Comparison of ENCODE assay signal across 12 cellular contexts in genomic region chr10:46524471-46525176, GRCh38. TPM values are rescaled to one million over a fixed set of nuclear protein-coding genes. Genes with fewer than 3 reads are reported as not detected.
A peak's percentile ranks its signal among the peaks of the same experiment; 100 is the strongest.
DNase-seq lines count a peak whose midpoint lies in the region; ATAC-seq, FAIRE-seq and TF ChIP-seq lines count a peak whose summit lies in the region.
"Had no signal": no experiment of that assay in that cellular context is flagged by ENCODE, and none has a peak within 500 bp of the region (broad histone marks: within the 10 kb centered on the region; RNA-seq: fewer than 3 reads in every experiment).

No MANE protein-coding gene starts in this region.

- H3K9ac ChIP-seq in GM12878 (ENCODE audit: control insufficient read depth, insufficient read depth, low read length): no peak overlapping the region

- H3K79me2 ChIP-seq in GM12878 (ENCODE audit: control insufficient read depth, insufficient read depth, low read length): no peaks in the 10 kb centered on the region

- TF ChIP-seq CTCF in GM12878 (IDR thresholded peaks at IDR 0.05 in 2 of 3, conservative IDR thresholded peaks at IDR 0.05 in 1 of 3; ENCODE audit: control insufficient read depth in 2 of 3, extremely low read depth in 1 of 3, insufficient read depth in 1 of 3, low read depth in 3 of 3, low read length in 3 of 3) (no peak), GM10266 (IDR thresholded peaks at IDR 0.05; ENCODE audit: control insufficient read depth, insufficient read depth, low read depth, missing control alignments) (no peak)

- TF ChIP-seq POLR2A in GM12878 (IDR thresholded peaks at IDR 0.05; ENCODE audit: low read depth, low read length) (no peak), GM18505 (IDR thresholded peaks at IDR 0.05; ENCODE audit: borderline replicate concordance, extremely low read depth, insufficient read depth, insufficient read length) (no peak)

- H3K27ac ChIP-seq in GM12878 (ENCODE audit: control insufficient read depth, insufficient read depth): no peak overlapping the region
- peak overlapping the region in 1 of 2 donors; percentile 19 for H3K27ac ChIP-seq in aorta (ENCODE audit: low read depth in 1 of 2, low read length in 2 of 2)
- H3K27ac ChIP-seq in small intestine (ENCODE audit: low read depth in 1 of 2, low read length in 1 of 2): no peak overlapping the region

- H3K4me1 ChIP-seq in GM12878 (ENCODE audit: control insufficient read depth, insufficient read depth, low read length) (no peaks in the 10 kb centered on the region), aorta (ENCODE audit: control insufficient read depth in 1 of 2, insufficient read depth in 2 of 2, low read length in 2 of 2) (peaks cover 2 to 6% of the 10 kb centered on the region in 2 donors), small intestine (ENCODE audit: control insufficient read depth in 2 of 2, insufficient read depth in 1 of 2, low read depth in 1 of 2, low read length in 1 of 2) (peaks cover 3% of the 10 kb centered on the region in 2 donors)

- no peaks in the 10 kb centered on the region for H3K27me3 ChIP-seq in GM12878 (replicated peaks in 1 of 2; ENCODE audit: control insufficient read depth in 2 of 2, insufficient read depth in 2 of 2, low read length in 1 of 2)
- no peaks in the 10 kb centered on the region for H3K27me3 ChIP-seq in aorta (ENCODE audit: control insufficient read depth in 1 of 2, insufficient read depth in 2 of 2, low read length in 1 of 2)
- H3K27me3 ChIP-seq in small intestine (ENCODE audit: control insufficient read depth in 2 of 2, insufficient read depth in 2 of 2, low read length in 2 of 2): no peaks in the 10 kb centered on the region

- RAD21 ChIA-PET in GM12878 (lab: Charles Lee; ENCODE audit: unreplicated experiment): no interaction called here

- H3K9me3 ChIP-seq in GM12878 (replicated peaks; ENCODE audit: control insufficient read depth, insufficient read depth, low read length) (no peaks in the 10 kb centered on the region), aorta (ENCODE audit: control insufficient read depth, low read length) (no peaks in the 10 kb centered on the region), small intestine (ENCODE audit: control insufficient read depth, low read depth) (no peaks in the 10 kb centered on the region)

- no peak for TF ChIP-seq EP300 in GM12878 (IDR thresholded peaks at IDR 0.05; ENCODE audit: borderline replicate concordance in 1 of 2, control insufficient read depth in 1 of 2, low read depth in 2 of 2, low read length in 2 of 2)

- WGBS in GM12878 (ENCODE audit: insufficient coverage, insufficient replicate concordance, low lambda C conversion rate, missing lambda C conversion rate): 68% methylated on average over 14 of the region's 14 CpGs
- 79 to 82% methylated on average over 14 of the region's 14 CpGs for WGBS in aorta, 2 donors
- 84 to 85% (median 85%) methylated on average over 14 of the region's 14 CpGs for WGBS in small intestine, 3 donors

- TF ChIP-seq RAD21 in GM12878 (IDR thresholded peaks at IDR 0.05; ENCODE audit: insufficient read depth, low read depth, low read length): no peak

- H4K20me1 ChIP-seq in GM12878 (ENCODE audit: control insufficient read depth, insufficient read depth): no peaks in the 10 kb centered on the region

- ATAC-seq in GM12878 (peak; percentile 22; the same call in 1 of the 3 replicates), left colon (no peak), aorta (ENCODE audit: low FRiP score) (peak; percentile 4), GM18505 (IDR thresholded peaks at IDR 0.05; ENCODE audit: unreplicated experiment) (no peak)
- ATAC-seq: activated CD4-positive, CD25-positive, alpha-beta regulatory T cell treated with anti-CD3 and anti-CD28 coated beads, Interleukin-2, amount 50 U/mL, for 24 hours; CD8-positive, alpha-beta T cell had no signal

- peak; percentile 1 for DNase-seq in stimulated activated CD4-positive, alpha-beta T cell treated with anti-CD3 and anti-CD28 coated beads, Interleukin-1b, Interleukin-23, amount 100 ng/mL, for 48 hours
- DNase-seq in stimulated activated CD4-positive, alpha-beta T cell treated with anti-CD3 and anti-CD28 coated beads, Interleukin-2, amount 100 ng/mL, for 24 hours: no peak
- no peak for DNase-seq in GM12878 (ENCODE audit: low read depth, low spot score)
- DNase-seq in left colon: peak; percentile 24 to 29
- peak; percentile 60 to 76 for DNase-seq in aorta
- DNase-seq in small intestine: no peak
- DNase-seq in GM10266 (ENCODE audit: extremely low spot score): no peak
- DNase-seq: CD8-positive, alpha-beta T cell; NCI-H2171 treated with DMSO at 0.1 percent for 48 hours had no signal

- CTCF ChIA-PET in GM12878 (lab: Yijun Ruan, JAX): no interaction called here

- in situ Hi-C loops in GM12878 (cut with MboI): no loop called here

- FAIRE-seq in GM12878 (lab: Jason Lieb, UNC) (no peak), small intestine (lab: Jason Lieb, UNC) (no peak)

- no peak overlapping the region for H3K4me3 ChIP-seq in GM12878
- no peak overlapping the region for H3K4me3 ChIP-seq in aorta (ENCODE audit: low read length in 2 of 2)
- no peak overlapping the region for H3K4me3 ChIP-seq in small intestine (ENCODE audit: low read depth in 1 of 2, low read length in 2 of 2)

- H2AFZ ChIP-seq in GM12878 (ENCODE audit: control insufficient read depth, low read depth, low read length): no peak overlapping the region

- H3K36me3 ChIP-seq in GM12878 (ENCODE audit: control insufficient read depth in 2 of 2, insufficient read depth in 2 of 2, low read length in 1 of 2): no peaks in the 10 kb centered on the region
- no peaks in the 10 kb centered on the region for H3K36me3 ChIP-seq in aorta (ENCODE audit: control insufficient read depth in 1 of 2, insufficient read depth in 2 of 2, low read length in 1 of 2)
- H3K36me3 ChIP-seq in small intestine (ENCODE audit: control insufficient read depth in 2 of 2, insufficient read depth in 2 of 2, low read length in 2 of 2): no peaks in the 10 kb centered on the region

- no peak overlapping the region for H3K4me2 ChIP-seq in GM12878 (ENCODE audit: control insufficient read depth, insufficient read depth)

- POLR2A ChIA-PET in GM12878 (lab: Charles Lee): no interaction called here

- intact Hi-C loops in GM12878 (cut with micrococcal nuclease; ENCODE audit: unreplicated experiment): loop anchor here (10.0 kb wide), 1 partner anchor 300 kb away; no protein-coding TSS in a partner anchor
- intact Hi-C loops in left colon (cut with DNase I, micrococcal nuclease): no loop called here
- intact Hi-C loops in aorta (cut with DNase I): no loop called here

- no TSS peak for BruUV-seq in GM12878 (replicated peaks; lab: Mats Ljungman, UMichigan)

- SMC1A ChIA-PET in GM12878 (lab: Charles Lee; ENCODE audit: uncharacterized antibody, unreplicated experiment): interaction anchor here (0.9 kb wide), 1 partner anchor 13 kb away, joined by 5 read pairs; no protein-coding TSS in a partner anchor

RNA-seq across cellular contexts. Expression of gene GPRIN2, which starts 31.8 kb away (rescaled TPM):
- total RNA-seq in GM12878 (2013; cell fraction: nucleolus; rRNA removed): not detected in 2 replicates
- total RNA-seq in GM12878 (2014; rRNA removed) (not detected in 2 replicates), GM12878 (2014; rRNA removed; fragmentation: Illumina TruSeq; extraction: Trizol) (not detected in 2 replicates), GM12878 (2021) (0.13 TPM in 1 of 2 replicates, not detected in the other), left colon (10 to 100 TPM; 35.9 to 56.7 TPM), aorta (1 to 10 TPM in 1 of 2 donors, under 1 TPM in 1; 0.36 to 1.2 TPM)
- not detected for polyA plus RNA-seq in GM12878 (2011; ENCODE audit: low read depth)
- polyA plus RNA-seq in GM12878 (2011; rRNA removed) (not detected in 2 replicates), GM12878 (2014; fragmentation: Illumina TruSeq; extraction: Trizol) (not detected in 2 replicates), GM12878 (2014; fragmentation: Nextera tagmentation; extraction: Ambion mirVana) (not detected), GM12878 (2014; rRNA removed) (not detected in 2 replicates), GM12878 (2016; fragmentation: Nextera tagmentation; extraction: Ambion mirVana) (not detected), aorta (1 to 10 TPM in 1 of 2 donors, under 1 TPM in 1; 0.54 to 4.0 TPM), small intestine (10 to 100 TPM; 15.0 to 33.5 (median 25.1) TPM)
- polyA plus RNA-seq in GM12878 (2011; cell fraction: cytosol; rRNA removed): not detected in 2 replicates
- not detected in 2 replicates for polyA plus RNA-seq in GM12878 (2011; cell fraction: nucleus; rRNA removed)
- polyA plus RNA-seq in GM12878 (2012): not detected in 2 replicates
- not detected in 2 replicates for polyA minus RNA-seq in GM12878 (2011; rRNA and poly(A)+ RNA removed)
- not detected in 2 replicates for polyA minus RNA-seq in GM12878 (2011; cell fraction: cytosol; rRNA and poly(A)+ RNA removed)
- polyA minus RNA-seq in GM12878 (2011; cell fraction: nucleus; rRNA and poly(A)+ RNA removed): not detected in 2 replicates
- total RNA-seq: CD8-positive, alpha-beta T cell; mononuclear cell had no signal

RNA-seq across cellular contexts. Expression of gene SYT15, which starts 54.3 kb away (rescaled TPM):
- total RNA-seq in GM12878 (2013; cell fraction: nucleolus; rRNA removed): 1.2 and 1.4 TPM in 2 replicates
- total RNA-seq in GM12878 (2014; rRNA removed) (0.05 and 0.17 TPM in 2 replicates), GM12878 (2014; rRNA removed; fragmentation: Illumina TruSeq; extraction: Trizol) (0.13 and 0.18 TPM in 2 replicates), GM12878 (2021) (0.51 and 0.56 TPM in 2 replicates), left colon (1 to 10 TPM; 1.4 to 2.2 TPM), aorta (10 to 100 TPM in 1 of 2 donors, 1 to 10 TPM in 1; 8.8 to 24.8 TPM)
- polyA plus RNA-seq in GM12878 (2011; ENCODE audit: low read depth): 0.05 TPM
- polyA plus RNA-seq in GM12878 (2011; rRNA removed) (0.67 and 0.98 TPM in 2 replicates), GM12878 (2014; fragmentation: Illumina TruSeq; extraction: Trizol) (0.06 and 0.14 TPM in 2 replicates), GM12878 (2014; fragmentation: Nextera tagmentation; extraction: Ambion mirVana) (under 1 TPM; 0.03 to 0.04 TPM), GM12878 (2014; rRNA removed) (0.09 and 0.20 TPM in 2 replicates), GM12878 (2016; fragmentation: Nextera tagmentation; extraction: Ambion mirVana) (under 1 TPM; 0.17 to 0.29 TPM), aorta (under 1 TPM; 0.13 to 0.79 TPM), small intestine (1 to 10 TPM in 1 of 3 donors, under 1 TPM in 1, not detected in 1; 0.27 to 2.9 TPM)
- polyA plus RNA-seq in GM12878 (2011; cell fraction: cytosol; rRNA removed): 0.32 and 0.36 TPM in 2 replicates
- 0.63 and 0.73 TPM in 2 replicates for polyA plus RNA-seq in GM12878 (2011; cell fraction: nucleus; rRNA removed)
- polyA plus RNA-seq in GM12878 (2012): 0.09 and 0.15 TPM in 2 replicates
- 0.59 and 1.0 TPM in 2 replicates for polyA minus RNA-seq in GM12878 (2011; rRNA and poly(A)+ RNA removed)
- not detected in 2 replicates for polyA minus RNA-seq in GM12878 (2011; cell fraction: cytosol; rRNA and poly(A)+ RNA removed)
- polyA minus RNA-seq in GM12878 (2011; cell fraction: nucleus; rRNA and poly(A)+ RNA removed): 0.48 and 2.5 TPM in 2 replicates

RNA-seq across cellular contexts. Expression of gene NPY4R, which starts 58.9 kb away (rescaled TPM):
- total RNA-seq in GM12878 (2013; cell fraction: nucleolus; rRNA removed): not detected in 2 replicates
- total RNA-seq in GM12878 (2014; rRNA removed) (not detected in 2 replicates), GM12878 (2014; rRNA removed; fragmentation: Illumina TruSeq; extraction: Trizol) (not detected in 2 replicates), GM12878 (2021) (not detected in 2 replicates), left colon (1 to 10 TPM; 3.1 to 9.5 TPM), aorta (not detected)
- not detected for polyA plus RNA-seq in GM12878 (2011; ENCODE audit: low read depth)
- polyA plus RNA-seq in GM12878 (2011; rRNA removed) (not detected in 2 replicates), GM12878 (2014; fragmentation: Illumina TruSeq; extraction: Trizol) (not detected in 2 replicates), GM12878 (2014; fragmentation: Nextera tagmentation; extraction: Ambion mirVana) (not detected), GM12878 (2014; rRNA removed) (not detected in 2 replicates), GM12878 (2016; fragmentation: Nextera tagmentation; extraction: Ambion mirVana) (not detected), aorta (not detected), small intestine (under 1 TPM in 1 of 3 donors, not detected in 2; 0.73 TPM)
- polyA plus RNA-seq in GM12878 (2011; cell fraction: cytosol; rRNA removed): not detected in 2 replicates
- not detected in 2 replicates for polyA plus RNA-seq in GM12878 (2011; cell fraction: nucleus; rRNA removed)
- polyA plus RNA-seq in GM12878 (2012): not detected in 2 replicates
- polyA minus RNA-seq in GM12878 (2011; rRNA and poly(A)+ RNA removed): not detected in 2 replicates
- not detected in 2 replicates for polyA minus RNA-seq in GM12878 (2011; cell fraction: cytosol; rRNA and poly(A)+ RNA removed)
- not detected in 2 replicates for polyA minus RNA-seq in GM12878 (2011; cell fraction: nucleus; rRNA and poly(A)+ RNA removed)
- total RNA-seq: CD8-positive, alpha-beta T cell; mononuclear cell had no signal

Comparison
In these comparisons a context has a peak if more than half of its experiments do, and no peak if none do; other contexts are left out.
1. DNase-seq: peak in stimulated activated CD4-positive, alpha-beta T cell treated with anti-CD3 and anti-CD28 coated beads, Interleukin-1b, Interleukin-23, amount 100 ng/mL, for 48 hours (single experiment), left colon (2 of 2) and aorta (2 of 2); none in stimulated activated CD4-positive, alpha-beta T cell treated with anti-CD3 and anti-CD28 coated beads, Interleukin-2, amount 100 ng/mL, for 24 hours (0 of 2), GM12878 (single experiment), small intestine (single experiment) and GM10266 (single experiment).
2. ATAC-seq: peak in GM12878 (single experiment) and aorta (single experiment); none in left colon (single experiment) and GM18505 (single experiment).
3. RNA of gene GPRIN2, which starts 31.8 kb away (total RNA-seq): 35.9 to 56.7 TPM in left colon; 0.36 to 1.2 TPM in aorta and 0.13 TPM in GM12878; every median in the first group is over 10 times any median in the second.